ENCODE assay signal across 8 cellular contexts in the genomic region with DNA sequence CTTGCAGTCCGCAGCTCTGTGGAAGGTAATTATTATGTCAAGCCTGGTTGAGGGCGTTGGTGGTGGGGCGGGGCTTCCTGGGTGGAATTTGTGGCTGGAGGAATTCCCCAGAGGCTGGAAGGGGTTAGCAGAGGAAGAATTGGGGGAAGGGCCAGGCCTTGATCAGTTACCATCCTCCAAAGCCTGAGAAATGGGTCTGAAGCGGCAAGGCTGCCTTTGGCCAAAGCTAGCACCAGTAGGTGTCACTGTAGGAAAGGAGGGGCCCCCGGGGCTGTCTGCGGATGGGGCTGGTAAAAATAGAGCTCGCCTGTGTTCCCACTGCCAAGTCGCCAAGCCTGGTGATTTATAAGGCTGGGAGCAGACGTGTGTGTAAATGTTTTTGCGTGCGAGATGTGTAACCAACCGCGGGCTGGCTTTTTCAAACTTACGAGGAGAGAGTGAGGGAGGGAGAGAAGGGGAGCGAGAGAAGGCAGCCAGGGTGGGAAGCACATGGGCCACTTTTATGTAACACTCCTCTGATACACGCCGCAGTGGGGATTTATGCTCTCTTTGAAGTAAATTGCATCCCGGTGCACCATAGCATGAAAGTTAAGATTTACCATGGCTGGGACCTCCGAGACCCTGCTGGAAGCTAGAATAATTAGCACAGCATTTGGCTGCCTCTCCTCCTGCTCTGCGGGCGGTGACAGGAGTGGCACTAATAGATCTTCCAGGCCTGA.
A peak's percentile ranks its signal among the peaks of the same experiment; 100 is the strongest.
DNase-seq lines count a peak whose midpoint lies in the region; ATAC-seq, FAIRE-seq and TF ChIP-seq lines count a peak whose summit lies in the region.

No MANE protein-coding gene starts in this region.

- 25% methylated on average over 21 of the region's 21 CpGs for WGBS in HUES64
- WGBS in adrenal gland, 4 donors = 2 to 35% (median 20%) methylated on average over 12 to 21 of the region's 21 CpGs
- 14% methylated on average over 21 of the region's 21 CpGs for WGBS in right cardiac atrium

- ATAC-seq in right cardiac atrium (peak; percentile 82 to 84), HG03565 (IDR thresholded peaks at IDR 0.05; ENCODE audit: unreplicated experiment) (no peak), GM21825 (IDR thresholded peaks at IDR 0.05; ENCODE audit: unreplicated experiment) (no peak)

- H3K9ac ChIP-seq in HUES64 (ENCODE audit: low read depth, low read length) = peak overlapping the region; percentile 26; the same call in 1 of the 2 replicates
- no peak overlapping the region for H3K9ac ChIP-seq in rectal smooth muscle tissue (ENCODE audit: low read length)

- H3K36me3 ChIP-seq in HUES64 (ENCODE audit: insufficient read depth, low read length) (no peaks in the 10 kb centered on the region), adrenal gland (replicated peaks in 1 of 2) (no peaks in the 10 kb centered on the region), rectal smooth muscle tissue (ENCODE audit: control insufficient read depth, insufficient read depth, low read length) (no peaks in the 10 kb centered on the region)

- TF ChIP-seq POLR2A in adrenal gland (IDR thresholded peaks at IDR 0.05) = no peak

- DNase-seq in D721Med (ENCODE audit: insufficient read length, low spot score) (peak; percentile 32), SW480 (ENCODE audit: low spot score) (peak; percentile 83), adrenal gland (peak; percentile 62 to 89 (median 79)), right cardiac atrium (peak; percentile 74 to 85 (median 85))

- TF ChIP-seq CTCF in D721Med (IDR thresholded peaks at IDR 0.05; ENCODE audit: insufficient read depth, missing control alignments) (peak; percentile 43), adrenal gland (IDR thresholded peaks at IDR 0.05) (peak; percentile 29 to 56 (median 50))

- intact Hi-C loops in adrenal gland (cut with DNase I) = no loop called here
- intact Hi-C loops in right cardiac atrium (cut with DNase I) = loop anchor here in 2 of 4 donors (10.0 kb wide), 2 partner anchors 84 to 364 kb away; a partner anchor contains a TSS

- H3K27ac ChIP-seq in HUES64 (ENCODE audit: low read depth, low read length) = no peak overlapping the region; the same call in 1 of the 2 replicates
- H3K27ac ChIP-seq in adrenal gland = peak overlapping the region in 1 of 5 donors; percentile 45
- H3K27ac ChIP-seq in right cardiac atrium (ENCODE audit: low read length) = no peak overlapping the region
- H3K27ac ChIP-seq in rectal smooth muscle tissue (ENCODE audit: low read depth, low read length) = peak overlapping the region; percentile 30

- no peak for FAIRE-seq in D721Med (lab: Jason Lieb, UNC)

- H3K9me3 ChIP-seq in HUES64 (ENCODE audit: insufficient read depth, low read depth, low read length) = no peaks in the 10 kb centered on the region
- no peaks in the 10 kb centered on the region for H3K9me3 ChIP-seq in adrenal gland (replicated peaks in 1 of 3)
- H3K9me3 ChIP-seq in right cardiac atrium (ENCODE audit: control insufficient read depth, low read length) = no peaks in the 10 kb centered on the region

- H3K4me1 ChIP-seq in HUES64 (ENCODE audit: insufficient read depth, low read length) (peaks cover 5% of the 10 kb centered on the region; the same call in 1 of the 2 replicates), adrenal gland (replicated peaks in 1 of 2) (peaks cover 0 to 4% of the 10 kb centered on the region in 2 donors), right cardiac atrium (ENCODE audit: control insufficient read depth, insufficient read depth, low read length) (peaks cover 8% of the 10 kb centered on the region), rectal smooth muscle tissue (ENCODE audit: control insufficient read depth, insufficient read depth, low read length) (peaks cover 9% of the 10 kb centered on the region)

- H3K27me3 ChIP-seq in HUES64 (ENCODE audit: insufficient read depth, low read length) (no peaks in the 10 kb centered on the region), adrenal gland (peaks cover 28% of the 10 kb centered on the region), right cardiac atrium (ENCODE audit: control insufficient read depth, insufficient read depth) (no peaks in the 10 kb centered on the region), rectal smooth muscle tissue (ENCODE audit: control insufficient read depth, insufficient read depth, low read length) (no peaks in the 10 kb centered on the region)

- H3K4me3 ChIP-seq in HUES64 (ENCODE audit: low read length) (no peak overlapping the region), adrenal gland (no peak overlapping the region), right cardiac atrium (ENCODE audit: low read length) (no peak overlapping the region), rectal smooth muscle tissue (ENCODE audit: low read length) (no peak overlapping the region)

Comparison
In these comparisons a context has a peak if more than half of its experiments do, and no peak if none do; other contexts are left out.
1. DNase-seq: peak in every context shown above with its lines; median percentile 85 in right cardiac atrium; 83 in SW480; 79 in adrenal gland; 32 in D721Med.
2. ATAC-seq: peak in right cardiac atrium (2 of 2); none in HG03565 (single experiment) and GM21825 (single experiment).